22 cellular contexts compared by ENCODE assay signal in the genomic region with DNA sequence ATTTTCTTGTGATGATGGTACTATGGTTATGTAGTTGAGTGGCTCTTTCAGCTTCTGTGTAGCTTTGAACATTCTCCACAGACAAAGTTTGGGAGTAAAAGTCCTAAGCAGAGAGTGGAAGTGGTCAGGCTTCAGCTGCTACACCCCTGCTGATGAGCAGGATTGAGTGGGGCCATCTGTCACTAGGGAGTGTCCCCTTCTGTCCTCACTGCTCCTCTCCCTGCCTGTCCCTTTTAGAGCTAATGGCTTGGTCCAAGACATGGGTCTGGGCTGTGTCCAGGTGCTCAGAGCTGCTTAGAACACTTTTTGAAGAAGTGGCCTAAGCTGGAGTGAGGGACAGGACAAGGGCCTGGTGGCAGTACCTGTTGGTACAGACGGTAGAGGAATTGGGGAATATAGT. TPM values are rescaled to one million over a fixed set of nuclear protein-coding genes. Genes with fewer than 3 reads are reported as not detected.
DNase-seq lines count a peak whose midpoint lies in the region; ATAC-seq and TF ChIP-seq lines count a peak whose summit lies in the region.
"Had no signal": no experiment of that assay in that cellular context is flagged by ENCODE, and none has a peak within 500 bp of the region (broad histone marks: within the 10 kb centered on the region; RNA-seq: fewer than 3 reads in every experiment).

No MANE protein-coding gene starts in this region.

- no peak for ATAC-seq in HG02840 (IDR thresholded peaks at IDR 0.05; ENCODE audit: low FRiP score, unreplicated experiment)
- ATAC-seq: GM23338; naive thymus-derived CD8-positive, alpha-beta T cell; Panc1 had no signal

- CTCF ChIA-PET in RWPE1 (lab: Yijun Ruan, JAX), result interaction anchor here (2.6 kb wide), 1 partner anchor 47 kb away, joined by 9 read pairs; no protein-coding TSS in a partner anchor

- H3K27ac ChIP-seq in ACC112 (ENCODE audit: low read depth, low read length) (peak overlapping the region; percentile 28; the same call in 1 of the 2 replicates), RWPE1 (peak overlapping the region; percentile 76), esophagus muscularis mucosa (replicated peaks in 1 of 4) (peak overlapping the region; percentile 83 to 86 (median 84))
- H3K27ac ChIP-seq: C4-2B, HL-60 had no signal

- WGBS in esophagus muscularis mucosa, result 94% methylated on average over 1 of the region's 1 CpG

- no peaks in the 10 kb centered on the region for H3K79me2 ChIP-seq in ACC112 (ENCODE audit: control insufficient read depth, insufficient read depth, low read length, unreplicated experiment)

- no peak for TF ChIP-seq EP300 in esophagus muscularis mucosa (IDR thresholded peaks at IDR 0.05)

- intact Hi-C loops in esophagus muscularis mucosa (cut with DNase I), result no loop called here

- H3K27ac Mint-ChIP-seq in mesothelial cell of epicardium, result no peak overlapping the region
- H3K27ac Mint-ChIP-seq: activated naive CD8-positive, alpha-beta T cell treated with anti-CD3 and anti-CD28 coated beads, Interleukin-2, amount 10 ng/mL, durations not matched to agents 7 days and 5 days; GM23338; immature natural killer cell; naive thymus-derived CD8-positive, alpha-beta T cell had no signal

- H3K4me1 ChIP-seq in ACC112 (ENCODE audit: control insufficient read depth, insufficient read depth, low read length, unreplicated experiment) (peaks cover 39% of the 10 kb centered on the region), esophagus muscularis mucosa (peaks cover 55 to 100% (median 80%) of the 10 kb centered on the region in 4 donors)

- no peak overlapping the region for H3K4me3 Mint-ChIP-seq in mesothelial cell of epicardium
- H3K4me3 Mint-ChIP-seq: activated naive CD8-positive, alpha-beta T cell treated with anti-CD3 and anti-CD28 coated beads, Interleukin-2, amount 10 ng/mL, durations not matched to agents 7 days and 5 days; GM23338; immature natural killer cell; naive thymus-derived CD8-positive, alpha-beta T cell had no signal

- DNase-seq in RWPE1 (ENCODE audit: low spot score) (no peak), esophagus muscularis mucosa (ENCODE audit: extremely low spot score) (no peak), myocyte (ENCODE audit: low read depth) (peak; percentile 75), mesothelial cell of epicardium (ENCODE audit: low spot score in 2 of 2, unreplicated experiment in 2 of 2) (no peak), GF-D8 (lab: John Stamatoyannopoulos, UW) (no peak)
- DNase-seq in stimulated activated naive CD4-positive, alpha-beta T cell treated with Interleukin-2 at 50 U/mL for 16 hours (lab: John Stamatoyannopoulos, UW), result no peak
- DNase-seq: activated CD8-positive, alpha-beta memory T cell treated with anti-CD3 and anti-CD28 coated beads, Interleukin-2, amount 50 U/mL, for 48 hours; activated naive CD8-positive, alpha-beta T cell treated with anti-CD3 and anti-CD28 coated beads, Interleukin-2, amount 10 ng/mL, durations not matched to agents 7 days and 5 days; immature natural killer cell; naive thymus-derived CD8-positive, alpha-beta T cell; NCI-H1092; NCI-H2029; retina; T-helper 2 cell; uterus had no signal

- POLR2A ChIA-PET in RWPE1 (lab: Yijun Ruan, JAX; ENCODE audit: low non-redundant PET), result no interaction called here

- TF ChIP-seq CTCF in RWPE1 (conservative IDR thresholded peaks at IDR 0.05; ENCODE audit: low read depth), result no peak
- TF ChIP-seq CTCF in esophagus muscularis mucosa (IDR thresholded peaks at IDR 0.05), result no peak
- no peak for TF ChIP-seq CTCF in mesothelial cell of epicardium (IDR thresholded peaks at IDR 0.05; ENCODE audit: unreplicated experiment)

- H3K9me3 ChIP-seq in esophagus muscularis mucosa, result no peaks in the 10 kb centered on the region
- H3K9me3 ChIP-seq: uterus had no signal

- no peaks in the 10 kb centered on the region for H3K36me3 ChIP-seq in ACC112 (ENCODE audit: insufficient read depth, low read length)
- H3K36me3 ChIP-seq in esophagus muscularis mucosa, result peaks cover 5 to 31% (median 19%) of the 10 kb centered on the region in 4 donors
- H3K36me3 ChIP-seq: uterus had no signal

- H3K27me3 Mint-ChIP-seq in mesothelial cell of epicardium (ENCODE audit: low read depth), result no peaks in the 10 kb centered on the region

- no peaks in the 10 kb centered on the region for H3K9me3 Mint-ChIP-seq in mesothelial cell of epicardium
- H3K9me3 Mint-ChIP-seq: activated naive CD8-positive, alpha-beta T cell treated with anti-CD3 and anti-CD28 coated beads, Interleukin-2, amount 10 ng/mL, durations not matched to agents 7 days and 5 days; GM23338; immature natural killer cell; naive thymus-derived CD8-positive, alpha-beta T cell had no signal

- TF ChIP-seq POLR2A in esophagus muscularis mucosa (IDR thresholded peaks at IDR 0.05; ENCODE audit: low read depth), result no peak

- H3K27me3 ChIP-seq in ACC112 (ENCODE audit: insufficient read depth, low read length) (no peaks in the 10 kb centered on the region), esophagus muscularis mucosa (no peaks in the 10 kb centered on the region)
- H3K27me3 ChIP-seq: uterus had no signal

- H3K4me3 ChIP-seq in ACC112 (ENCODE audit: low read depth, low read length) (peak overlapping the region; percentile 25; the same call in 1 of the 2 replicates), esophagus muscularis mucosa (no peak overlapping the region)
- H3K4me3 ChIP-seq: GM23338, uterus had no signal

- H2AFZ ChIP-seq in ACC112 (ENCODE audit: low read length, unreplicated experiment), result no peak overlapping the region
- H2AFZ ChIP-seq: GM23338 had no signal

- peaks cover 16% of the 10 kb centered on the region for H3K4me1 Mint-ChIP-seq in mesothelial cell of epicardium
- H3K4me1 Mint-ChIP-seq: activated naive CD8-positive, alpha-beta T cell treated with anti-CD3 and anti-CD28 coated beads, Interleukin-2, amount 10 ng/mL, durations not matched to agents 7 days and 5 days; immature natural killer cell; naive thymus-derived CD8-positive, alpha-beta T cell had no signal

- H3K36me3 Mint-ChIP-seq in mesothelial cell of epicardium, result peaks cover 3% of the 10 kb centered on the region
- H3K36me3 Mint-ChIP-seq: activated naive CD8-positive, alpha-beta T cell treated with anti-CD3 and anti-CD28 coated beads, Interleukin-2, amount 10 ng/mL, durations not matched to agents 7 days and 5 days; immature natural killer cell; naive thymus-derived CD8-positive, alpha-beta T cell had no signal

RNA-seq across cellular contexts. Expression of a gene that starts 15.1 kb away (rescaled TPM):
- total RNA-seq in esophagus muscularis mucosa, result 100 to 1,000 TPM; 192 to 274 (median 234) TPM
- 1.5 and 3.9 TPM in 2 replicates for total RNA-seq in myocyte
- polyA plus RNA-seq in myocyte (2012), result 0.57 TPM
- total RNA-seq in mesothelial cell of epicardium, result 3.3 to 3.9 TPM (median 3.8 TPM) in 3 replicates
- total RNA-seq: activated naive CD8-positive, alpha-beta T cell treated with anti-CD3 and anti-CD28 coated beads, Interleukin-2, amount 10 ng/mL, durations not matched to agents 7 days and 5 days; HepG2; naive thymus-derived CD8-positive, alpha-beta T cell had no signal
- polyA plus RNA-seq: HepG2 had no signal

Comparison
In these comparisons a context has a peak if more than half of its experiments do, and no peak if none do; other contexts are left out.
1. H3K27ac ChIP-seq: peak in every context shown above with its lines; median percentile 84 in esophagus muscularis mucosa; 76 in RWPE1; 28 in ACC112.
2. RNA of a gene that starts 15.1 kb away (total RNA-seq): 192 to 274 TPM in esophagus muscularis mucosa; 3.3 to 3.9 TPM in mesothelial cell of epicardium and 1.5 to 3.9 TPM in myocyte; every median in the first group is over 10 times any median in the second.